Comparison of ENCODE assay signal across 13 cellular contexts in genomic region chr1:11594222-11594621, GRCh38.
DNase-seq lines count a peak whose midpoint lies in the region; ATAC-seq, FAIRE-seq and TF ChIP-seq lines count a peak whose summit lies in the region.
"Had no signal": no experiment of that assay in that cellular context is flagged by ENCODE, and none has a peak within 500 bp of the region (broad histone marks: within the 10 kb centered on the region; RNA-seq: fewer than 3 reads in every experiment).

No MANE protein-coding gene starts in this region.

- no peak for TF ChIP-seq RAD21 in HepG2 (CRISPR knock-in tag; IDR thresholded peaks at IDR 0.05)

- H3K9me3 ChIP-seq in HepG2 (ENCODE audit: low read length) (no peaks in the 10 kb centered on the region), right lobe of liver (no peaks in the 10 kb centered on the region), breast epithelium (no peaks in the 10 kb centered on the region)
- H3K9me3 ChIP-seq: SJSA1 had no signal

- POLR2A ChIA-PET in HepG2 (lab: Yijun Ruan, JAX), result no interaction called here

- ATAC-seq in HepG2, result peak; percentile 85
- no peak for ATAC-seq in right lobe of liver
- no peak for ATAC-seq in HG03457 (IDR thresholded peaks at IDR 0.05; ENCODE audit: unreplicated experiment)
- ATAC-seq in GM18867 (IDR thresholded peaks at IDR 0.05; ENCODE audit: unreplicated experiment), result no peak

- no peak for TF ChIP-seq POLR2A in HepG2 (IDR thresholded peaks at IDR 0.05; ENCODE audit: insufficient read depth in 1 of 2, low read depth in 2 of 2, low read length in 2 of 2)
- TF ChIP-seq POLR2A in right lobe of liver (IDR thresholded peaks at IDR 0.05), result no peak
- no peak for TF ChIP-seq POLR2A in breast epithelium (IDR thresholded peaks at IDR 0.05)

- peak; percentile 50 for FAIRE-seq in HepG2 (lab: Jason Lieb, UNC)
- FAIRE-seq: keratinocyte had no signal

- no peaks in the 10 kb centered on the region for H4K20me1 ChIP-seq in HepG2 (ENCODE audit: insufficient read depth, low read length)

- 6% methylated on average over 5 of the region's 12 CpGs for WGBS in HepG2 (ENCODE audit: low lambda C conversion rate)
- no CpG with 5 or more reads among the region's 12 CpGs for WGBS in right lobe of liver (ENCODE audit: insufficient coverage, low coverage, low lambda C conversion rate, missing lambda C conversion rate)

- H3K4me1 ChIP-seq in HepG2 (ENCODE audit: insufficient read depth, low read length), result no peaks in the 10 kb centered on the region
- no peaks in the 10 kb centered on the region for H3K4me1 ChIP-seq in right lobe of liver
- H3K4me1 ChIP-seq in breast epithelium, result no peaks in the 10 kb centered on the region
- H3K4me1 ChIP-seq: SJSA1 had no signal

- no peak overlapping the region for H3K27ac ChIP-seq in HepG2 (ENCODE audit: extremely low read length, insufficient read depth, low read length)
- no peak overlapping the region for H3K27ac ChIP-seq in right lobe of liver
- H3K27ac ChIP-seq in breast epithelium, result no peak overlapping the region
- H3K27ac ChIP-seq: SJSA1 had no signal

- TF ChIP-seq EP300 in HepG2 (IDR thresholded peaks at IDR 0.05; ENCODE audit: low read depth in 2 of 2, low read length in 2 of 2) (no peak), HepG2 (CRISPR knock-in tag; IDR thresholded peaks at IDR 0.05; ENCODE audit: borderline replicate concordance) (no peak)

- H3K27me3 ChIP-seq in HepG2 (ENCODE audit: control insufficient read depth in 1 of 2, insufficient read depth in 2 of 2, low read length in 2 of 2), result peaks cover 3 to 31% of the 10 kb centered on the region in 2 experiments; a peak in 4 of 5 replicates
- H3K27me3 ChIP-seq in right lobe of liver, result no peaks in the 10 kb centered on the region
- peaks cover 0 to 10% of the 10 kb centered on the region in 2 donors for H3K27me3 ChIP-seq in breast epithelium

- no peak overlapping the region for H3K4me2 ChIP-seq in HepG2 (ENCODE audit: low read depth, low read length)

- no peaks in the 10 kb centered on the region for H3K79me2 ChIP-seq in HepG2 (ENCODE audit: insufficient read depth, low read length)

- H3K36me3 ChIP-seq in HepG2 (replicated peaks in 1 of 2; ENCODE audit: control insufficient read depth in 1 of 2, insufficient read depth in 2 of 2, low read length in 2 of 2), result no peaks in the 10 kb centered on the region
- no peaks in the 10 kb centered on the region for H3K36me3 ChIP-seq in right lobe of liver
- no peaks in the 10 kb centered on the region for H3K36me3 ChIP-seq in breast epithelium
- H3K36me3 ChIP-seq: SJSA1 had no signal

- in situ Hi-C loops in HepG2 (cut with HindIII; ENCODE audit: extremely low pct_ligation_motif_present, low pct_unique_long_range_greater_than_20kb), result no loop called here

- intact Hi-C loops in HepG2 (cut with micrococcal nuclease; ENCODE audit: unreplicated experiment), result no loop called here
- intact Hi-C loops in right lobe of liver (cut with DNase I), result no loop called here
- intact Hi-C loops in breast epithelium (cut with DNase I; ENCODE audit: low total_unique reads), result loop anchor here (10.0 kb wide), 1 partner anchor 189 kb away; no protein-coding TSS in a partner anchor

- H3K4me3 ChIP-seq in HepG2 (replicated peaks in 1 of 3; ENCODE audit: insufficient read depth in 1 of 3, low read depth in 2 of 3, low read length in 3 of 3), result no peak overlapping the region
- H3K4me3 ChIP-seq in right lobe of liver, result no peak overlapping the region
- H3K4me3 ChIP-seq in breast epithelium, result no peak overlapping the region
- H3K4me3 ChIP-seq: SJSA1 had no signal

- no peak overlapping the region for H2AFZ ChIP-seq in HepG2 (ENCODE audit: low read length)

- DNase-seq in HepG2 (ENCODE audit: low spot score) (peak; percentile 22), right lobe of liver (no peak), amniotic epithelial cell (ENCODE audit: low read depth) (peak; percentile 38), hepatic stellate cell (ENCODE audit: low spot score) (peak; percentile 54), stromal cell of bone marrow (ENCODE audit: low read depth) (peak; percentile 0), breast epithelium (ENCODE audit: low spot score in 2 of 2) (no peak)
- DNase-seq: activated CD4-positive, alpha-beta T cell treated with anti-CD3 and anti-CD28 coated beads, Interleukin-2, amount 10 ng/mL, durations not matched to agents 24 days and 14 days; effector memory CD4-positive, alpha-beta T cell; NCI-H446 had no signal

- no peak overlapping the region for H3K9ac ChIP-seq in HepG2 (ENCODE audit: insufficient read depth, low read depth, low read length)

- TF ChIP-seq CTCF in HepG2 (CRISPR knock-in tag; IDR thresholded peaks at IDR 0.05) (peak; percentile 51), right lobe of liver (IDR thresholded peaks at IDR 0.05) (no peak), breast epithelium (IDR thresholded peaks at IDR 0.05) (no peak)

- CTCF ChIA-PET in HepG2 (lab: Yijun Ruan, JAX; ENCODE audit: low intra/inter-chr PET ratio, low total read pairs), result no interaction called here

- no TSS peak for BruUV-seq in HepG2 (replicated peaks; lab: Mats Ljungman, UMichigan)

TF ChIP-seq in HepG2, 621 proteins besides CTCF, POLR2A, EP300 and RAD21 (continues in another document):
- TF ChIP-seq TEAD3 (CRISPR knock-in tag; optimal IDR thresholded peaks at IDR 0.05; ENCODE audit: borderline replicate concordance) (peak; percentile 99), CEBPB (IDR thresholded peaks at IDR 0.05; ENCODE audit: borderline replicate concordance, low read depth, low read length) (peak; percentile 53; the same call in 1 of the 2 replicates), SYNCRIP (IDR thresholded peaks at IDR 0.05; ENCODE audit: insufficient read depth, low read depth, low read length) (no peak), ZNF282 (IDR thresholded peaks at IDR 0.05; ENCODE audit: partially characterized antibody) (no peak), ZBTB2 (CRISPR knock-in tag; IDR thresholded peaks at IDR 0.05; ENCODE audit: low read depth) (no peak), CEBPG (CRISPR knock-in tag; IDR thresholded peaks at IDR 0.05) (peak; percentile 64), STAG1 (CRISPR knock-in tag; IDR thresholded peaks at IDR 0.05) (peak; percentile 24; the same call in 1 of the 2 replicates), ZSCAN9 (CRISPR knock-in tag; IDR thresholded peaks at IDR 0.05; ENCODE audit: borderline replicate concordance) (no peak), YEATS2 (CRISPR knock-in tag; IDR thresholded peaks at IDR 0.05; ENCODE audit: borderline replicate concordance) (no peak), ZNF362 (CRISPR knock-in tag; IDR thresholded peaks at IDR 0.05; ENCODE audit: borderline replicate concordance) (no peak), CEBPZ (IDR thresholded peaks at IDR 0.05; ENCODE audit: low read length) (no peak), XRCC5 (optimal IDR thresholded peaks at IDR 0.05; ENCODE audit: low read length) (peak; percentile 13)

Comparison
In these comparisons a context has a peak if more than half of its experiments do, and no peak if none do; other contexts are left out.
1. DNase-seq: peak in HepG2 (single experiment), amniotic epithelial cell (single experiment), hepatic stellate cell (single experiment) and stromal cell of bone marrow (single experiment); none in right lobe of liver (0 of 3) and breast epithelium (0 of 2).